8 cellular contexts compared by ENCODE assay signal in genomic region chr1:20153000-20153418, GRCh38. TPM values are rescaled to one million over a fixed set of nuclear protein-coding genes. Genes with fewer than 3 reads are reported as not detected.
DNase-seq lines count a peak whose midpoint lies in the region; ATAC-seq and TF ChIP-seq lines count a peak whose summit lies in the region.

No MANE protein-coding gene starts in this region.

- H3K36me3 ChIP-seq in left ventricle myocardium inferior: no peaks in the 10 kb centered on the region

- H3K9me3 ChIP-seq in T-helper 17 cell (ENCODE audit: control insufficient read depth, low read length, poor library complexity, severe bottlenecking) (no peaks in the 10 kb centered on the region), left ventricle myocardium inferior (replicated peaks) (peaks cover under 1% of the 10 kb centered on the region)

- TF ChIP-seq CTCF in GM13976 (IDR thresholded peaks at IDR 0.05; ENCODE audit: borderline replicate concordance, control extremely low read depth, extremely low read depth, insufficient read depth, missing control alignments) (no peak), left ventricle myocardium inferior (IDR thresholded peaks at IDR 0.05; ENCODE audit: borderline replicate concordance) (no peak)

- no peaks in the 10 kb centered on the region for H3K27me3 Mint-ChIP-seq in T-helper 17 cell

- H3K4me3 ChIP-seq in left ventricle myocardium inferior: no peak overlapping the region

- H3K4me1 ChIP-seq in left ventricle myocardium inferior: peaks cover 18% of the 10 kb centered on the region

- in situ Hi-C loops in GM13976 (cut with MboI; ENCODE audit: low sequenced_read_pairs, unreplicated experiment): loop anchor here (25.0 kb wide), 1 partner anchor 241 kb away; the partner anchor contains the start of gene PLA2G2E

- H3K4me1 Mint-ChIP-seq in T-helper 17 cell: peaks cover 15% of the 10 kb centered on the region

- H3K27me3 ChIP-seq in left ventricle myocardium inferior (ENCODE audit: low read depth): peaks cover 30% of the 10 kb centered on the region

- DNase-seq in GM13976 (ENCODE audit: low spot score) (peak; percentile 19), T-helper 17 cell (no peak), left ventricle myocardium inferior (peak; percentile 43), pons (ENCODE audit: low spot score) (peak; percentile 70), T-helper 2 cell (no peak), NCI-H2081 (lab: John Stamatoyannopoulos, UW) (no peak), GF-D8 (lab: John Stamatoyannopoulos, UW) (no peak)

- peak overlapping the region; percentile 71 for H3K27ac Mint-ChIP-seq in T-helper 17 cell

- intact Hi-C loops in left ventricle myocardium inferior (cut with micrococcal nuclease): loop anchor here (5.0 kb wide), 1 partner anchor 236 kb away; no protein-coding TSS in a partner anchor

- H3K36me3 Mint-ChIP-seq in T-helper 17 cell (ENCODE audit: low read depth): no peaks in the 10 kb centered on the region

- ATAC-seq in T-helper 17 cell (no peak), GM19395 (IDR thresholded peaks at IDR 0.05; ENCODE audit: unreplicated experiment) (no peak)

- no peak overlapping the region for H3K4me3 Mint-ChIP-seq in T-helper 17 cell

- peak overlapping the region; percentile 55 for H3K27ac ChIP-seq in left ventricle myocardium inferior (replicated peaks)

RNA-seq across cellular contexts. Expression of gene PLA2G2F, which starts 13.9 kb away (rescaled TPM):
- total RNA-seq in T-helper 17 cell: not detected
- not detected for total RNA-seq in left ventricle myocardium inferior

RNA-seq across cellular contexts. Expression of gene UBXN10, which starts 32.9 kb away (rescaled TPM):
- total RNA-seq in T-helper 17 cell: 1 to 10 TPM in 1 of 2 donors, under 1 TPM in 1; 0.81 to 1.0 TPM
- total RNA-seq in left ventricle myocardium inferior: 1.4 TPM

RNA-seq across cellular contexts. Expression of gene PLA2G2C, which starts 33.3 kb away (rescaled TPM):
- total RNA-seq in T-helper 17 cell (under 1 TPM in 1 of 2 donors, not detected in 1; 0.25 TPM), left ventricle myocardium inferior (not detected)

RNA-seq across cellular contexts. Expression of gene PLA2G2D, which starts 33.7 kb away (rescaled TPM):
- total RNA-seq in T-helper 17 cell (not detected), left ventricle myocardium inferior (not detected)

Comparison
In these comparisons a context has a peak if more than half of its experiments do, and no peak if none do; other contexts are left out.
1. DNase-seq: peak in GM13976 (single experiment), left ventricle myocardium inferior (single experiment) and pons (single experiment); none in T-helper 17 cell (0 of 3), T-helper 2 cell (0 of 5), NCI-H2081 (0 of 2) and GF-D8 (single experiment).